In genomic region chr2:205496370-205496769, GRCh38 we compare ENCODE assay signal across 14 cellular contexts.
"Had no signal": no experiment of that assay in that cellular context is flagged by ENCODE, and none has a peak within 500 bp of the region (broad histone marks: within the 10 kb centered on the region; RNA-seq: fewer than 3 reads in every experiment).

No MANE protein-coding gene starts in this region.

- ATAC-seq: esophagus mucosa had no signal

- H3K9me3 ChIP-seq: ovary, tibial artery had no signal

- H3K4me1 ChIP-seq: tibial artery had no signal

- H3K27ac ChIP-seq: brain microvascular endothelial cell, ovary, tibial artery had no signal

- H3K27me3 ChIP-seq: brain microvascular endothelial cell, ovary, tibial artery had no signal

- FAIRE-seq: endometrium, TTC549 had no signal

- H3K4me3 ChIP-seq: ovary, tibial artery had no signal

- H3K36me3 ChIP-seq: brain microvascular endothelial cell, ovary had no signal

- H3K4me3 Mint-ChIP-seq: neural crest cell had no signal

- DNase-seq: activated CD4-positive, alpha-beta T cell treated with anti-CD3 and anti-CD28 coated beads, Interleukin-2, amount 50 U/mL, for 1 hour; activated CD4-positive, CD25-positive, alpha-beta regulatory T cell; activated naive CD4-positive, alpha-beta T cell treated with anti-CD3 and anti-CD28 coated beads, Interleukin-2, amount 50 U/mL, for 16 hours; activated T-cell treated with anti-CD3 and anti-CD28 coated beads, Interleukin-2, amount 50 U/mL, for 1 hour; foreskin melanocyte; head of caudate nucleus; T-helper 2 cell; tibial artery had no signal
